28 cellular contexts compared by ENCODE assay signal in genomic region chr3:44108481-44108880, GRCh38.
"Had no signal": no experiment of that assay in that cellular context is flagged by ENCODE, and none has a peak within 500 bp of the region (broad histone marks: within the 10 kb centered on the region; RNA-seq: fewer than 3 reads in every experiment).

No MANE protein-coding gene starts in this region.

- H3K9me3 ChIP-seq: adrenal gland, esophagus squamous epithelium had no signal

- H3K36me3 ChIP-seq: adrenal gland, brain microvascular endothelial cell, esophagus squamous epithelium had no signal

- H3K27me3 ChIP-seq: brain microvascular endothelial cell had no signal

- DNase-seq: activated CD4-positive, alpha-beta memory T cell treated with anti-CD3 and anti-CD28 coated beads for 36 hours; activated CD4-positive, alpha-beta T cell treated with anti-CD3 and anti-CD28 coated beads for 36 hours; activated CD4-positive, alpha-beta T cell treated with anti-CD3 and anti-CD28 coated beads, Interleukin-2, amount 10 ng/mL, durations not matched to agents 24 days and 14 days; activated CD4-positive, CD25-positive, alpha-beta regulatory T cell; activated CD4-positive, CD25-positive, alpha-beta regulatory T cell treated with anti-CD3 and anti-CD28 coated beads, Interleukin-2, amount 50 U/mL, for 72 hours; activated CD8-positive, alpha-beta memory T cell treated with anti-CD3 and anti-CD28 coated beads, Interleukin-2, amount 10 ng/mL, durations not matched to agents 7 days and 5 days; activated CD8-positive, alpha-beta memory T cell treated with anti-CD3 and anti-CD28 coated beads, Interleukin-2, amount 50 U/mL, for 4 hours; activated CD8-positive, alpha-beta T cell treated with anti-CD3 and anti-CD28 coated beads, Interleukin-2, amount 10 ng/mL, durations not matched to agents 7 days and 5 days; activated effector memory CD4-positive, alpha-beta T cell treated with anti-CD3 and anti-CD28 coated beads, Interleukin-2, amount 50 U/mL, for 16 hours; activated naive CD4-positive, alpha-beta T cell treated with anti-CD3 and anti-CD28 coated beads for 36 hours; activated naive CD8-positive, alpha-beta T cell treated with anti-CD3 and anti-CD28 coated beads for 36 hours; activated naive CD8-positive, alpha-beta T cell treated with anti-CD3 and anti-CD28 coated beads, Interleukin-2, amount 50 U/mL, for 24 hours; activated T-cell treated with anti-CD3 and anti-CD28 coated beads, Interleukin-2, amount 50 U/mL, for 1 hour; activated T-cell treated with anti-CD3 and anti-CD28 coated beads, Interleukin-2, amount 50 U/mL, for 48 hours; adrenal gland; aorta; brain microvascular endothelial cell; dermis blood vessel endothelial cell; effector CD4-positive, alpha-beta T cell; effector memory CD8-positive, alpha-beta T cell; erythroblast; esophagus squamous epithelium; foreskin fibroblast; head of caudate nucleus; T-helper 1 cell; T-helper 17 cell; T1000 had no signal

- H3K27ac ChIP-seq: adrenal gland, brain microvascular endothelial cell, coronary artery, esophagus squamous epithelium had no signal

- H3K4me1 ChIP-seq: adrenal gland had no signal

- H3K4me3 ChIP-seq: adrenal gland, coronary artery, esophagus squamous epithelium had no signal
